37 cellular contexts compared by ENCODE assay signal in the genomic region with DNA sequence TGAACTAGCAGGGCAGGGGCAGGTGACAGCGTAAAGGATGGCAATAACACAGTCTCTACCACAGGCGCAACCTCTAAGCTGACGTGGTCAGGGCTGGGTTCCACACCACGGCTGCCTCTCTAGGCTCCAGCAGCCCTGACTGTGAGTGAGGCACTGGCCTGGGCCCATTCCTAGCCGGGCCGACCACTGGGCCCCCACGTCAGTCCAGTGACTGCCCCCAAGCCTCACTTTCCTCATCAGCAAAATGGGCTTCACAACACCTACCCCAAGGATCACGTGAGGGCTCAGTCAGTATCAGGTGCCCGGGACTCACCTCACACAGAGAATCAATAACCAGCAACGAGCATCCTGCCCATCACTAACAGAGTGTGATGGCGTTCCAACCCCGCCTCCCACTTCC. TPM values are rescaled to one million over a fixed set of nuclear protein-coding genes. Genes with fewer than 3 reads are reported as not detected.
"Had no signal": no experiment of that assay in that cellular context is flagged by ENCODE, and none has a peak within 500 bp of the region (broad histone marks: within the 10 kb centered on the region; RNA-seq: fewer than 3 reads in every experiment).

No MANE protein-coding gene starts in this region.

- H3K36me3 ChIP-seq: brain microvascular endothelial cell, breast epithelium, WERI-Rb-1 had no signal

- H3K9me3 Mint-ChIP-seq: activated CD4-positive, alpha-beta T cell treated with anti-CD3 and anti-CD28 coated beads, Interleukin-2, amount 10 ng/mL, durations not matched to agents 7 days and 5 days; activated CD8-positive, alpha-beta T cell treated with anti-CD3 and anti-CD28 coated beads for 36 hours; activated naive CD4-positive, alpha-beta T cell treated with anti-CD3 and anti-CD28 coated beads, Interleukin-2, amount 10 ng/mL, durations not matched to agents 7 days and 5 days; activated naive CD4-positive, alpha-beta T cell treated with anti-CD3 and anti-CD28 coated beads, Interleukin-2, amount 50 U/mL, for 24 hours; activated naive CD8-positive, alpha-beta T cell treated with anti-CD3 and anti-CD28 coated beads, Interleukin-2, amount 10 ng/mL, durations not matched to agents 7 days and 5 days; activated naive CD8-positive, alpha-beta T cell treated with anti-CD3 and anti-CD28 coated beads, Interleukin-2, amount 50 U/mL, for 24 hours; activated T-cell treated with anti-CD3 and anti-CD28 coated beads, Interleukin-2, amount 50 U/mL, for 24 hours; activated T-helper 2 cell treated with anti-CD3 and anti-CD28 coated beads, Interferon-gamma antibody, Interleukin-2, Interleukin-4, amounts not matched to agents 10 μg/mL and 5 μg/mL and 100 μg/mL, durations not matched to agents 14 hours and 24 hours and 36 hours; T-helper 1 cell treated with Interleukin-12 subunit alpha and Interleukin-12 subunit beta and Interleukin-4 antibody, amounts not matched to agents 30 μg/mL and 1 μg/mL, for 36 hours; T-helper 2 cell treated with Interferon-gamma antibody and Interleukin-4, amounts not matched to agents 5 μg/mL and 100 μg/mL, for 36 hours; WTC11 had no signal

- H3K27ac ChIP-seq: body of pancreas, brain microvascular endothelial cell, breast epithelium, WERI-Rb-1 had no signal

- FAIRE-seq: astrocyte had no signal

- H3K4me1 ChIP-seq: breast epithelium had no signal

- H3K4me1 Mint-ChIP-seq: activated CD4-positive, alpha-beta T cell treated with anti-CD3 and anti-CD28 coated beads, Interleukin-2, amount 10 ng/mL, durations not matched to agents 7 days and 5 days; activated naive CD4-positive, alpha-beta T cell treated with anti-CD3 and anti-CD28 coated beads, Interleukin-2, amount 10 ng/mL, durations not matched to agents 7 days and 5 days; activated naive CD8-positive, alpha-beta T cell treated with anti-CD3 and anti-CD28 coated beads, Interleukin-2, amount 10 ng/mL, durations not matched to agents 7 days and 5 days; activated naive CD8-positive, alpha-beta T cell treated with anti-CD3 and anti-CD28 coated beads, Interleukin-2, amount 50 U/mL, for 24 hours had no signal

- H3K36me3 Mint-ChIP-seq: activated naive CD4-positive, alpha-beta T cell treated with anti-CD3 and anti-CD28 coated beads, Interleukin-2, amount 10 ng/mL, durations not matched to agents 7 days and 5 days; activated naive CD4-positive, alpha-beta T cell treated with anti-CD3 and anti-CD28 coated beads, Interleukin-2, amount 50 U/mL, for 24 hours; activated naive CD8-positive, alpha-beta T cell; activated naive CD8-positive, alpha-beta T cell treated with anti-CD3 and anti-CD28 coated beads, Interleukin-2, amount 10 ng/mL, durations not matched to agents 7 days and 5 days had no signal

- ATAC-seq: activated CD4-positive, alpha-beta T cell treated with anti-CD3 and anti-CD28 coated beads for 36 hours; activated CD4-positive, CD25-positive, alpha-beta regulatory T cell treated with anti-CD3 and anti-CD28 coated beads, Interleukin-2, amount 50 U/mL, for 24 hours; activated CD8-positive, alpha-beta T cell treated with anti-CD3 and anti-CD28 coated beads for 36 hours; activated naive CD8-positive, alpha-beta T cell treated with anti-CD3 and anti-CD28 coated beads, Interleukin-2, amount 50 U/mL, for 24 hours; body of pancreas had no signal

- H3K4me3 ChIP-seq: body of pancreas, breast epithelium had no signal

- DNase-seq: activated CD4-positive, alpha-beta T cell treated with anti-CD3 and anti-CD28 coated beads for 1 hour; activated CD4-positive, alpha-beta T cell treated with anti-CD3 and anti-CD28 coated beads for 36 hours; activated CD4-positive, alpha-beta T cell treated with anti-CD3 and anti-CD28 coated beads for 48 hours; activated CD4-positive, alpha-beta T cell treated with anti-CD3 and anti-CD28 coated beads, Interleukin-2, amount 10 ng/mL, durations not matched to agents 7 days and 5 days; activated CD4-positive, alpha-beta T cell treated with anti-CD3 and anti-CD28 coated beads, Interleukin-2, amount 50 U/mL, for 48 hours; activated CD4-positive, CD25-positive, alpha-beta regulatory T cell; activated CD8-positive, alpha-beta memory T cell treated with anti-CD3 and anti-CD28 coated beads, Interleukin-2, amount 50 U/mL, for 4 hours; activated CD8-positive, alpha-beta T cell treated with anti-CD3 and anti-CD28 coated beads for 36 hours; activated effector memory CD4-positive, alpha-beta T cell treated with Interleukin-2 at 50 U/mL for 16 hours; activated gamma-delta T cell; activated naive CD4-positive, alpha-beta T cell treated with anti-CD3 and anti-CD28 coated beads, Interleukin-2, amount 10 ng/mL, durations not matched to agents 7 days and 5 days; activated naive CD4-positive, alpha-beta T cell treated with Interleukin-2 at 50 U/mL for 16 hours; activated naive CD8-positive, alpha-beta T cell treated with anti-CD3 and anti-CD28 coated beads, Interleukin-2, amount 10 ng/mL, durations not matched to agents 7 days and 5 days; activated naive CD8-positive, alpha-beta T cell treated with anti-CD3 and anti-CD28 coated beads, Interleukin-2, amount 50 U/mL, for 24 hours; activated T-cell treated with anti-CD3 and anti-CD28 coated beads for 4 hours; activated T-cell treated with anti-CD3 and anti-CD28 coated beads, Interleukin-2, amount 50 U/mL, for 24 hours; activated T-cell treated with anti-CD3 and anti-CD28 coated beads, Interleukin-2, amount 50 U/mL, for 48 hours; amygdala; anterior cingulate cortex; body of pancreas; brain microvascular endothelial cell; central memory CD4-positive, alpha-beta T cell; T-helper 1 cell; T-helper 2 cell; T-helper 9 cell; WERI-Rb-1 had no signal

- H3K9me3 ChIP-seq: body of pancreas, breast epithelium had no signal

- H3K4me3 Mint-ChIP-seq: activated CD4-positive, alpha-beta T cell treated with anti-CD3 and anti-CD28 coated beads for 36 hours; activated CD4-positive, alpha-beta T cell treated with anti-CD3 and anti-CD28 coated beads, Interleukin-2, amount 10 ng/mL, durations not matched to agents 7 days and 5 days; activated CD8-positive, alpha-beta T cell treated with anti-CD3 and anti-CD28 coated beads for 36 hours; activated naive CD4-positive, alpha-beta T cell treated with anti-CD3 and anti-CD28 coated beads, Interleukin-2, amount 10 ng/mL, durations not matched to agents 7 days and 5 days; activated naive CD4-positive, alpha-beta T cell treated with anti-CD3 and anti-CD28 coated beads, Interleukin-2, amount 50 U/mL, for 24 hours; activated naive CD8-positive, alpha-beta T cell; activated naive CD8-positive, alpha-beta T cell treated with anti-CD3 and anti-CD28 coated beads, Interleukin-2, amount 10 ng/mL, durations not matched to agents 7 days and 5 days; activated naive CD8-positive, alpha-beta T cell treated with anti-CD3 and anti-CD28 coated beads, Interleukin-2, amount 50 U/mL, for 24 hours; activated T-cell treated with anti-CD3 and anti-CD28 coated beads, Interleukin-2, amount 50 U/mL, for 24 hours; T-helper 1 cell treated with Interleukin-12 subunit alpha and Interleukin-12 subunit beta and Interleukin-4 antibody, amounts not matched to agents 30 μg/mL and 1 μg/mL, for 36 hours; T-helper 2 cell treated with Interferon-gamma antibody and Interleukin-4, amounts not matched to agents 5 μg/mL and 100 μg/mL, for 36 hours; WTC11 had no signal

- H3K27ac Mint-ChIP-seq: activated CD4-positive, alpha-beta T cell treated with anti-CD3 and anti-CD28 coated beads for 36 hours; activated CD4-positive, alpha-beta T cell treated with anti-CD3 and anti-CD28 coated beads, Interleukin-2, amount 10 ng/mL, durations not matched to agents 7 days and 5 days; activated CD8-positive, alpha-beta T cell treated with anti-CD3 and anti-CD28 coated beads for 36 hours; activated naive CD4-positive, alpha-beta T cell treated with anti-CD3 and anti-CD28 coated beads, Interleukin-2, amount 10 ng/mL, durations not matched to agents 7 days and 5 days; activated naive CD4-positive, alpha-beta T cell treated with anti-CD3 and anti-CD28 coated beads, Interleukin-2, amount 50 U/mL, for 24 hours; activated naive CD8-positive, alpha-beta T cell; activated naive CD8-positive, alpha-beta T cell treated with anti-CD3 and anti-CD28 coated beads, Interleukin-2, amount 10 ng/mL, durations not matched to agents 7 days and 5 days; activated naive CD8-positive, alpha-beta T cell treated with anti-CD3 and anti-CD28 coated beads, Interleukin-2, amount 50 U/mL, for 24 hours; activated T-cell treated with anti-CD3 and anti-CD28 coated beads, Interleukin-2, amount 50 U/mL, for 24 hours; activated T-helper 2 cell treated with anti-CD3 and anti-CD28 coated beads, Interferon-gamma antibody, Interleukin-2, Interleukin-4, amounts not matched to agents 10 μg/mL and 5 μg/mL and 100 μg/mL, durations not matched to agents 14 hours and 24 hours and 36 hours; T-helper 1 cell treated with Interleukin-12 subunit alpha and Interleukin-12 subunit beta and Interleukin-4 antibody, amounts not matched to agents 30 μg/mL and 1 μg/mL, for 36 hours; T-helper 2 cell treated with Interferon-gamma antibody and Interleukin-4, amounts not matched to agents 5 μg/mL and 100 μg/mL, for 36 hours; WTC11 had no signal

RNA-seq across cellular contexts. Expression of gene ZFR2, which starts 5.2 kb away (rescaled TPM):
- total RNA-seq: body of pancreas had no signal

RNA-seq across cellular contexts. Expression of gene ATCAY, which starts 16.8 kb away (rescaled TPM):
- total RNA-seq: activated CD4-positive, alpha-beta T cell treated with anti-CD3 and anti-CD28 coated beads, Interleukin-2, amount 10 ng/mL, durations not matched to agents 7 days and 5 days; activated CD8-positive, alpha-beta memory T cell treated with anti-CD3 and anti-CD28 coated beads for 36 hours; activated CD8-positive, alpha-beta T cell treated with anti-CD3 and anti-CD28 coated beads for 36 hours; activated naive CD8-positive, alpha-beta T cell treated with anti-CD3 and anti-CD28 coated beads, Interleukin-2, amount 10 ng/mL, durations not matched to agents 7 days and 5 days; activated T-helper 2 cell treated with anti-CD3 and anti-CD28 coated beads, Interferon-gamma antibody, Interleukin-2, Interleukin-4, amounts not matched to agents 10 μg/mL and 5 μg/mL and 100 μg/mL, durations not matched to agents 14 hours and 24 hours and 36 hours; cardiac septum had no signal
